In genomic region chr14:35631071-35631805, GRCh38 we compare ENCODE assay signal across 28 cellular contexts.
DNase-seq lines count a peak whose midpoint lies in the region; ATAC-seq, FAIRE-seq and TF ChIP-seq lines count a peak whose summit lies in the region.
"Had no signal": no experiment of that assay in that cellular context is flagged by ENCODE, and none has a peak within 500 bp of the region (broad histone marks: within the 10 kb centered on the region; RNA-seq: fewer than 3 reads in every experiment).

No MANE protein-coding gene starts in this region.

- CTCF ChIA-PET in A549 (lab: Yijun Ruan, JAX): interaction anchor here (1.3 kb wide), 1 partner anchor 24 kb away, joined by 3 read pairs; no protein-coding TSS in a partner anchor

- H3K4me3 Mint-ChIP-seq in GM23338 (no peak overlapping the region), glutamatergic neuron (ENCODE audit: unreplicated experiment) (no peak overlapping the region)
- H3K4me3 Mint-ChIP-seq: activated CD8-positive, alpha-beta T cell treated with anti-CD3 and anti-CD28 coated beads, Interleukin-2, amount 10 ng/mL, durations not matched to agents 7 days and 5 days; activated naive CD4-positive, alpha-beta T cell treated with anti-CD3 and anti-CD28 coated beads, Interleukin-2, amount 50 U/mL, for 24 hours; neural crest cell had no signal

- TF ChIP-seq POLR2A in A549 (IDR thresholded peaks at IDR 0.05; ENCODE audit: low read length): no peak

- H3K4me3 ChIP-seq in A549: no peak overlapping the region
- H3K4me3 ChIP-seq in GM23338: no peak overlapping the region
- H3K4me3 ChIP-seq in adipocyte (ENCODE audit: low read length): no peak overlapping the region
- H3K4me3 ChIP-seq: breast epithelium, left lung, PC-9, transverse colon had no signal

- no peaks in the 10 kb centered on the region for H4K20me1 ChIP-seq in GM23338 (replicated peaks; ENCODE audit: insufficient read depth)

- no peak for DNase-seq in A549 (ENCODE audit: low read depth in 1 of 2, low spot score in 1 of 2)
- peak; percentile 19 for DNase-seq in GM23338 (ENCODE audit: low spot score)
- DNase-seq in adipocyte (ENCODE audit: low read depth): peak; percentile 38
- no peak for DNase-seq in glutamatergic neuron
- no peak for DNase-seq in medulla oblongata (ENCODE audit: extremely low spot score)
- DNase-seq in activated naive CD4-positive, alpha-beta T cell (lab: John Stamatoyannopoulos, UW): no peak
- DNase-seq in substantia nigra (lab: John Stamatoyannopoulos, UW): no peak
- DNase-seq in activated CD4-positive, alpha-beta T cell treated with anti-CD3 and anti-CD28 coated beads for 1 hour: no peak
- DNase-seq: activated CD4-positive, alpha-beta T cell treated with anti-CD3 and anti-CD28 coated beads for 4 hours; activated CD8-positive, alpha-beta T cell treated with anti-CD3 and anti-CD28 coated beads, Interleukin-2, amount 10 ng/mL, durations not matched to agents 7 days and 5 days; BE2C; DMS153; left lung; mesendoderm; NCI-H1436 treated with DMSO at 0.1 percent for 48 hours; NCI-H2171; NCI-H510A; NK-92 treated with Interleukin-12 subunit alpha and Interleukin-12 subunit beta, amount 100 ng/mL, for 24 hours; PC-9; right cardiac atrium; stimulated activated CD4-positive, alpha-beta T cell treated with anti-CD3 and anti-CD28 coated beads, Interleukin-12 subunit alpha, Interleukin-12 subunit beta, amount 100 ng/mL, for 4 hours; stimulated activated CD4-positive, alpha-beta T cell treated with anti-CD3 and anti-CD28 coated beads, Interleukin-2, amount 100 ng/mL, for 48 hours; transverse colon had no signal

- no peak for TF ChIP-seq RAD21 in A549 (conservative IDR thresholded peaks at IDR 0.05 in 1 of 2, IDR thresholded peaks at IDR 0.05 in 1 of 2)

- H3K9me3 Mint-ChIP-seq in GM23338 (no peaks in the 10 kb centered on the region), glutamatergic neuron (ENCODE audit: unreplicated experiment) (no peaks in the 10 kb centered on the region)
- H3K9me3 Mint-ChIP-seq: activated naive CD4-positive, alpha-beta T cell treated with anti-CD3 and anti-CD28 coated beads, Interleukin-2, amount 50 U/mL, for 24 hours; neural crest cell had no signal

- H3K27me3 Mint-ChIP-seq in GM23338 (ENCODE audit: insufficient read depth, low read depth, poor library complexity) (peaks cover 2% of the 10 kb centered on the region), glutamatergic neuron (ENCODE audit: unreplicated experiment) (no peaks in the 10 kb centered on the region)
- H3K27me3 Mint-ChIP-seq: activated naive CD4-positive, alpha-beta T cell treated with anti-CD3 and anti-CD28 coated beads, Interleukin-2, amount 50 U/mL, for 24 hours had no signal

- no peaks in the 10 kb centered on the region for H3K4me1 ChIP-seq in A549
- H3K4me1 ChIP-seq in GM23338 (ENCODE audit: insufficient read depth): no peaks in the 10 kb centered on the region
- peaks cover 9% of the 10 kb centered on the region for H3K4me1 ChIP-seq in adipocyte (ENCODE audit: control insufficient read depth, insufficient read depth, low read length)
- H3K4me1 ChIP-seq: breast epithelium, left lung, parathyroid adenoma, transverse colon had no signal

- H3K27ac Mint-ChIP-seq in GM23338 (peak overlapping the region; percentile 56), glutamatergic neuron (ENCODE audit: unreplicated experiment) (peak overlapping the region; percentile 62)
- H3K27ac Mint-ChIP-seq: activated CD8-positive, alpha-beta T cell treated with anti-CD3 and anti-CD28 coated beads, Interleukin-2, amount 10 ng/mL, durations not matched to agents 7 days and 5 days; activated naive CD4-positive, alpha-beta T cell treated with anti-CD3 and anti-CD28 coated beads, Interleukin-2, amount 50 U/mL, for 24 hours had no signal

- H3K27ac ChIP-seq in A549: no peak overlapping the region
- no peak overlapping the region for H3K27ac ChIP-seq in GM23338 (ENCODE audit: low read depth)
- H3K27ac ChIP-seq in substantia nigra (ENCODE audit: low read depth, low read length, poor library complexity, severe bottlenecking): no peak overlapping the region
- H3K27ac ChIP-seq: breast epithelium, HL-60, left lung, parathyroid adenoma, PC-9, transverse colon had no signal

- H3K27me3 ChIP-seq in GM23338 (ENCODE audit: insufficient read depth) (no peaks in the 10 kb centered on the region), adipocyte (replicated peaks; ENCODE audit: control insufficient read depth, insufficient read depth, low read length) (no peaks in the 10 kb centered on the region)
- H3K27me3 ChIP-seq: BE2C, breast epithelium, left lung, transverse colon had no signal

- H3K36me3 Mint-ChIP-seq in GM23338 (ENCODE audit: low read depth): no peaks in the 10 kb centered on the region
- H3K36me3 Mint-ChIP-seq in glutamatergic neuron (ENCODE audit: unreplicated experiment): no peaks in the 10 kb centered on the region

- H3K4me1 Mint-ChIP-seq in GM23338: peaks cover 9% of the 10 kb centered on the region; the same call in 2 of the 3 replicates
- peaks cover 23% of the 10 kb centered on the region for H3K4me1 Mint-ChIP-seq in glutamatergic neuron (ENCODE audit: low read depth, unreplicated experiment)
- H3K4me1 Mint-ChIP-seq: activated naive CD4-positive, alpha-beta T cell treated with anti-CD3 and anti-CD28 coated beads, Interleukin-2, amount 50 U/mL, for 24 hours; neural crest cell had no signal

- POLR2A ChIA-PET in A549 (lab: Yijun Ruan, JAX): no interaction called here

- H3K4me2 ChIP-seq in A549 (no peak overlapping the region), GM23338 (no peak overlapping the region)
- H3K4me2 ChIP-seq: PC-9 had no signal

- no peaks in the 10 kb centered on the region for H3F3A ChIP-seq in GM23338 (replicated peaks; ENCODE audit: low read depth)

- no peak for ATAC-seq in A549
- no peak for ATAC-seq in GM23338
- ATAC-seq: activated CD8-positive, alpha-beta T cell treated with anti-CD3 and anti-CD28 coated beads, Interleukin-2, amount 10 ng/mL, durations not matched to agents 7 days and 5 days; left lung; right cardiac atrium had no signal

- H3K36me3 ChIP-seq in GM23338 (ENCODE audit: insufficient read depth) (no peaks in the 10 kb centered on the region), adipocyte (ENCODE audit: control insufficient read depth, insufficient read depth, low read length, severe bottlenecking) (peaks cover 19% of the 10 kb centered on the region)
- H3K36me3 ChIP-seq: BE2C, breast epithelium had no signal

- H3K9me3 ChIP-seq in A549: no peaks in the 10 kb centered on the region
- H3K9me3 ChIP-seq in adipocyte (ENCODE audit: control insufficient read depth, low read length): no peaks in the 10 kb centered on the region
- H3K9me3 ChIP-seq: BE2C, breast epithelium, left lung, transverse colon had no signal

- H3K79me2 ChIP-seq in GM23338 (replicated peaks; ENCODE audit: insufficient read depth): no peaks in the 10 kb centered on the region
- H3K79me2 ChIP-seq: parathyroid adenoma had no signal

- no peaks in the 10 kb centered on the region for H3K9me2 ChIP-seq in GM23338 (ENCODE audit: insufficient read depth)

- 90% methylated on average over 2 of the region's 2 CpGs for WGBS in A549 (ENCODE audit: missing lambda C conversion rate)

- no peak for TF ChIP-seq CTCF in A549 (IDR thresholded peaks at IDR 0.05)
- no peak for TF ChIP-seq CTCF in GM23338 (conservative IDR thresholded peaks at IDR 0.05; ENCODE audit: low read depth in 2 of 2)
- no peak for TF ChIP-seq CTCF in glutamatergic neuron (IDR thresholded peaks at IDR 0.05; ENCODE audit: partially characterized antibody, unreplicated experiment)

- H2AFZ ChIP-seq in GM23338: no peak overlapping the region
- H2AFZ ChIP-seq: parathyroid adenoma, PC-9 had no signal

- H3K9ac ChIP-seq in adipocyte (ENCODE audit: low read length): no peak overlapping the region
- H3K9ac ChIP-seq: parathyroid adenoma had no signal

- no peak for TF ChIP-seq EP300 in A549 (IDR thresholded peaks at IDR 0.05)

- FAIRE-seq in A549 (lab: Jason Lieb, UNC): no peak

TF ChIP-seq in A549, 52 proteins besides CTCF, POLR2A, EP300 and RAD21:
- no peak for TF ChIP-seq ZSCAN20 (CRISPR knock-in tag; IDR thresholded peaks at IDR 0.05)
- TF ChIP-seq ZC3H11A (IDR thresholded peaks at IDR 0.05): no peak
- no peak for TF ChIP-seq FOSL2 (IDR thresholded peaks at IDR 0.05)
- peak; percentile 17; the same call in 1 of the 2 replicates for TF ChIP-seq FOSL2 (CRISPR knock-in tag; IDR thresholded peaks at IDR 0.05)

TF ChIP-seq in GM23338, 12 proteins besides CTCF, POLR2A, EP300 and RAD21 (continues in another document):
- TF ChIP-seq STAT1 (IDR thresholded peaks at IDR 0.05; ENCODE audit: unreplicated experiment): no peak

Comparison
In these comparisons a context has a peak if more than half of its experiments do, and no peak if none do; other contexts are left out.
1. DNase-seq: peak in GM23338 (single experiment) and adipocyte (single experiment); none in A549 (0 of 2), glutamatergic neuron (single experiment), medulla oblongata (single experiment), activated naive CD4-positive, alpha-beta T cell (0 of 4), substantia nigra (0 of 49) and activated CD4-positive, alpha-beta T cell treated with anti-CD3 and anti-CD28 coated beads for 1 hour (single experiment).